ENCODE assay signal across 21 cellular contexts in genomic region chr10:35011771-35012191, GRCh38.
A peak's percentile ranks its signal among the peaks of the same experiment; 100 is the strongest.
DNase-seq lines count a peak whose midpoint lies in the region; FAIRE-seq lines count a peak whose summit lies in the region.
"Had no signal": no experiment of that assay in that cellular context is flagged by ENCODE, and none has a peak within 500 bp of the region (broad histone marks: within the 10 kb centered on the region; RNA-seq: fewer than 3 reads in every experiment).

No MANE protein-coding gene starts in this region.

- H3K4me3 Mint-ChIP-seq in CD4-positive, alpha-beta memory T cell: peak overlapping the region in 3 of 8 donors; percentile 16 to 39 (median 30)
- H3K4me3 Mint-ChIP-seq in T-helper 2 cell treated with Interferon-gamma antibody and Interleukin-4, amounts not matched to agents 5 μg/mL and 100 μg/mL, for 36 hours: peak overlapping the region; percentile 55
- H3K4me3 Mint-ChIP-seq: IgD-negative memory B cell; naive thymus-derived CD8-positive, alpha-beta T cell; stimulated activated memory B cell treated with anti-CD40 and anti-IgM and Interleukin-4, amounts not matched to agents 10 μg/mL and 1 μg/mL and 100 μg/mL, for 72 hours had no signal

- H3K27me3 Mint-ChIP-seq in CD4-positive, alpha-beta memory T cell: no peaks in the 10 kb centered on the region
- no peaks in the 10 kb centered on the region for H3K27me3 Mint-ChIP-seq in T-helper 2 cell treated with Interferon-gamma antibody and Interleukin-4, amounts not matched to agents 5 μg/mL and 100 μg/mL, for 36 hours (ENCODE audit: low read depth)
- H3K27me3 Mint-ChIP-seq: IgD-negative memory B cell; naive thymus-derived CD8-positive, alpha-beta T cell; stimulated activated memory B cell treated with anti-CD40 and anti-IgM and Interleukin-4, amounts not matched to agents 10 μg/mL and 1 μg/mL and 100 μg/mL, for 72 hours had no signal

- H3K4me1 ChIP-seq in CD4-positive, alpha-beta memory T cell (ENCODE audit: insufficient read depth, low read length): peaks cover 10% of the 10 kb centered on the region
- H3K4me1 ChIP-seq in small intestine (ENCODE audit: control insufficient read depth in 2 of 2, insufficient read depth in 1 of 2, low read depth in 1 of 2, low read length in 1 of 2): no peaks in the 10 kb centered on the region
- H3K4me1 ChIP-seq: BLaER1 treated with 17β-estradiol and CSF1 and Interleukin-3, amounts not matched to agents 10 nM and 100 nM; spleen had no signal

- CTCF ChIA-PET in CD4-positive, alpha-beta memory T cell (lab: Charles Lee; ENCODE audit: partially characterized antibody): interaction anchor here (1.3 kb wide), 1 partner anchor 17 kb away, joined by 3 read pairs; no protein-coding TSS in a partner anchor

- DNase-seq in CD4-positive, alpha-beta memory T cell: peak in 4 of 5 donors; percentile 8 to 16 (median 10)
- DNase-seq in ELR (ENCODE audit: low read depth) (peak; percentile 75), epithelial cell of prostate (ENCODE audit: low read depth, low spot score) (no peak), small intestine (no peak), T-helper 9 cell (no peak), NCI-H774 (lab: John Stamatoyannopoulos, UW) (no peak)
- DNase-seq in T-helper 2 cell treated with Interferon-gamma antibody and Interleukin-4, amounts not matched to agents 5 μg/mL and 100 μg/mL, for 36 hours (ENCODE audit: low spot score): no peak
- DNase-seq: activated CD8-positive, alpha-beta memory T cell treated with anti-CD3 and anti-CD28 coated beads, Interleukin-2, amount 50 U/mL, for 4 hours; cerebellar nuclear complex; DND-41; naive thymus-derived CD8-positive, alpha-beta T cell; NCI-H2029 treated with DMSO at 0.1 percent for 48 hours; NCI-H526 treated with DMSO at 0.1 percent for 48 hours; OCI-M1; spleen; trophoblast cell had no signal

- no peaks in the 10 kb centered on the region for H3K9me3 Mint-ChIP-seq in CD4-positive, alpha-beta memory T cell
- no peaks in the 10 kb centered on the region for H3K9me3 Mint-ChIP-seq in T-helper 2 cell treated with Interferon-gamma antibody and Interleukin-4, amounts not matched to agents 5 μg/mL and 100 μg/mL, for 36 hours
- H3K9me3 Mint-ChIP-seq: IgD-negative memory B cell; naive thymus-derived CD8-positive, alpha-beta T cell; stimulated activated memory B cell treated with anti-CD40 and anti-IgM and Interleukin-4, amounts not matched to agents 10 μg/mL and 1 μg/mL and 100 μg/mL, for 72 hours had no signal

- intact Hi-C loops in CD4-positive, alpha-beta memory T cell (cut with micrococcal nuclease): no loop called here

- FAIRE-seq in small intestine (lab: Jason Lieb, UNC): no peak

- no peaks in the 10 kb centered on the region for H3K27me3 ChIP-seq in CD4-positive, alpha-beta memory T cell (ENCODE audit: insufficient read depth, low read length)
- H3K27me3 ChIP-seq in small intestine (ENCODE audit: control insufficient read depth in 2 of 2, insufficient read depth in 2 of 2, low read length in 2 of 2): no peaks in the 10 kb centered on the region
- H3K27me3 ChIP-seq: BLaER1 treated with 17β-estradiol and CSF1 and Interleukin-3, amounts not matched to agents 10 nM and 100 nM; spleen had no signal

- H3K4me1 Mint-ChIP-seq in CD4-positive, alpha-beta memory T cell: peaks cover 2 to 15% (median 11%) of the 10 kb centered on the region in 4 donors
- peaks cover 10% of the 10 kb centered on the region for H3K4me1 Mint-ChIP-seq in T-helper 2 cell treated with Interferon-gamma antibody and Interleukin-4, amounts not matched to agents 5 μg/mL and 100 μg/mL, for 36 hours (ENCODE audit: low read depth)
- H3K4me1 Mint-ChIP-seq: IgD-negative memory B cell; stimulated activated memory B cell treated with anti-CD40 and anti-IgM and Interleukin-4, amounts not matched to agents 10 μg/mL and 1 μg/mL and 100 μg/mL, for 72 hours had no signal

- H3K4me3 ChIP-seq in CD4-positive, alpha-beta memory T cell (ENCODE audit: low read length in 2 of 2): no peak overlapping the region
- H3K4me3 ChIP-seq in small intestine (ENCODE audit: low read depth in 1 of 2, low read length in 2 of 2): no peak overlapping the region
- H3K4me3 ChIP-seq: BLaER1 treated with 17β-estradiol and CSF1 and Interleukin-3, amounts not matched to agents 10 nM and 100 nM; lung; SK-N-MC; spleen had no signal

- H3K27ac ChIP-seq in CD4-positive, alpha-beta memory T cell (ENCODE audit: low read depth, low read length): no peak overlapping the region
- H3K27ac ChIP-seq in epithelial cell of prostate (peak overlapping the region; percentile 50), small intestine (ENCODE audit: low read depth in 1 of 2, low read length in 1 of 2) (no peak overlapping the region)
- H3K27ac ChIP-seq: BLaER1 treated with 17β-estradiol and CSF1 and Interleukin-3, amounts not matched to agents 10 nM and 100 nM; SK-N-MC; spleen had no signal

- WGBS in small intestine, 3 donors: 82 to 92% (median 84%) methylated on average over 7 of the region's 7 CpGs

- no peaks in the 10 kb centered on the region for H3K9me3 ChIP-seq in CD4-positive, alpha-beta memory T cell (ENCODE audit: control insufficient read depth in 1 of 2, low read length in 2 of 2)
- H3K9me3 ChIP-seq in small intestine (ENCODE audit: control insufficient read depth, low read depth): no peaks in the 10 kb centered on the region
- H3K9me3 ChIP-seq: BLaER1 treated with 17β-estradiol and CSF1 and Interleukin-3, amounts not matched to agents 10 nM and 100 nM; spleen had no signal

- POLR2A ChIA-PET in CD4-positive, alpha-beta memory T cell (lab: Charles Lee; ENCODE audit: partially characterized antibody): interaction anchor here (0.7 kb wide), 1 partner anchor 79 kb away, joined by 3 read pairs; no protein-coding TSS in a partner anchor

- H3K36me3 Mint-ChIP-seq in CD4-positive, alpha-beta memory T cell: peaks cover 33 to 61% of the 10 kb centered on the region in 2 donors
- H3K36me3 Mint-ChIP-seq in T-helper 2 cell treated with Interferon-gamma antibody and Interleukin-4, amounts not matched to agents 5 μg/mL and 100 μg/mL, for 36 hours (ENCODE audit: low read depth): peaks cover 26% of the 10 kb centered on the region

- H3K36me3 ChIP-seq in CD4-positive, alpha-beta memory T cell (ENCODE audit: insufficient read depth, low read length): peaks cover 21% of the 10 kb centered on the region
- H3K36me3 ChIP-seq in small intestine (ENCODE audit: control insufficient read depth in 2 of 2, insufficient read depth in 2 of 2, low read length in 2 of 2): peaks cover 4 to 15% of the 10 kb centered on the region in 2 donors

- H3K27ac Mint-ChIP-seq in CD4-positive, alpha-beta memory T cell: peak overlapping the region; percentile 45 to 92 (median 82)
- peak overlapping the region; percentile 60 for H3K27ac Mint-ChIP-seq in T-helper 2 cell treated with Interferon-gamma antibody and Interleukin-4, amounts not matched to agents 5 μg/mL and 100 μg/mL, for 36 hours
- H3K27ac Mint-ChIP-seq: stimulated activated memory B cell treated with anti-CD40 and anti-IgM and Interleukin-4, amounts not matched to agents 10 μg/mL and 1 μg/mL and 100 μg/mL, for 72 hours had no signal

Comparison
In these comparisons a context has a peak if more than half of its experiments do, and no peak if none do; other contexts are left out.
1. DNase-seq: peak in CD4-positive, alpha-beta memory T cell (4 of 5) and ELR (single experiment); none in T-helper 2 cell treated with Interferon-gamma antibody and Interleukin-4, amounts not matched to agents 5 μg/mL and 100 μg/mL, for 36 hours (single experiment), epithelial cell of prostate (single experiment), small intestine (single experiment), T-helper 9 cell (single experiment) and NCI-H774 (single experiment).